Comparison of ENCODE assay signal across 9 cellular contexts in genomic region chr4:112119358-112119783, GRCh38. TPM values are rescaled to one million over a fixed set of nuclear protein-coding genes. Genes with fewer than 3 reads are reported as not detected.
DNase-seq lines count a peak whose midpoint lies in the region; ATAC-seq, FAIRE-seq and TF ChIP-seq lines count a peak whose summit lies in the region.
"Had no signal": no experiment of that assay in that cellular context is flagged by ENCODE, and none has a peak within 500 bp of the region (broad histone marks: within the 10 kb centered on the region; RNA-seq: fewer than 3 reads in every experiment).

No MANE protein-coding gene starts in this region.

- SMC1A ChIA-PET in GM12878 (lab: Charles Lee; ENCODE audit: uncharacterized antibody, unreplicated experiment): interaction anchor here (0.7 to 1.7 kb wide), 6 partner anchors 14 to 214 kb away, joined by 3 to 5 read pairs (median 3); no protein-coding TSS in a partner anchor

- DNase-seq in GM12878 (ENCODE audit: low read depth, low spot score) (peak; percentile 24), GM23248 (no peak), ovary (no peak), activated gamma-delta T cell treated with Interleukin-2 at 50 U/mL for 16 hours (no peak), inferior parietal cortex (ENCODE audit: extremely low spot score) (no peak)

- no peaks in the 10 kb centered on the region; the same call in 2 of the 3 replicates for H3K9me3 ChIP-seq in GM12878 (replicated peaks; ENCODE audit: control insufficient read depth, insufficient read depth, low read length)
- no peaks in the 10 kb centered on the region for H3K9me3 ChIP-seq in GM23248 (ENCODE audit: low read depth)
- H3K9me3 ChIP-seq in ovary: no peaks in the 10 kb centered on the region

- 15% methylated on average over 3 of the region's 3 CpGs for WGBS in GM12878 (ENCODE audit: insufficient coverage, insufficient replicate concordance, low lambda C conversion rate, missing lambda C conversion rate)
- 99 to 100% methylated on average over 3 of the region's 3 CpGs for WGBS in GM23248 (ENCODE audit: low coverage in 1 of 2, low lambda C conversion rate in 2 of 2, missing lambda C conversion rate in 2 of 2), 2 experiments
- 88 to 93% (median 89%) methylated on average over 3 of the region's 3 CpGs for WGBS in ovary, 3 donors

- RAD21 ChIA-PET in GM12878 (lab: Charles Lee; ENCODE audit: unreplicated experiment): no interaction called here

- TF ChIP-seq EP300 in GM12878 (IDR thresholded peaks at IDR 0.05; ENCODE audit: borderline replicate concordance in 1 of 2, control insufficient read depth in 1 of 2, low read depth in 2 of 2, low read length in 2 of 2): no peak
- no peak for TF ChIP-seq EP300 in ovary (IDR thresholded peaks at IDR 0.05)

- BruUV-seq in GM12878 (replicated peaks; lab: Mats Ljungman, UMichigan): no TSS peak

- no peaks in the 10 kb centered on the region for H3F3A ChIP-seq in GM23248 (ENCODE audit: insufficient read depth)

- CTCF ChIA-PET in GM12878 (lab: Yijun Ruan, JAX): interaction anchor here (0.9 to 3.3 kb wide), 6 partner anchors 10 to 117 kb away, joined by 3 to 19 read pairs (median 3); no protein-coding TSS in a partner anchor

- H3K27ac ChIP-seq in GM12878 (ENCODE audit: control insufficient read depth, insufficient read depth): peak overlapping the region; percentile 13; the same call in 1 of the 2 replicates
- H3K27ac ChIP-seq in GM23248: no peak overlapping the region
- no peak overlapping the region for H3K27ac ChIP-seq in ovary

- H4K20me1 ChIP-seq in GM12878 (ENCODE audit: control insufficient read depth, insufficient read depth): no peaks in the 10 kb centered on the region
- no peaks in the 10 kb centered on the region for H4K20me1 ChIP-seq in GM23248 (ENCODE audit: insufficient read depth)

- H3K4me1 ChIP-seq in GM12878 (ENCODE audit: control insufficient read depth, insufficient read depth, low read length) (peaks cover 4% of the 10 kb centered on the region; the same call in 1 of the 2 replicates), GM23248 (ENCODE audit: insufficient read depth) (no peaks in the 10 kb centered on the region), ovary (ENCODE audit: insufficient read depth) (no peaks in the 10 kb centered on the region)

- no peaks in the 10 kb centered on the region for H3K9me2 ChIP-seq in GM23248 (ENCODE audit: insufficient read depth)

- H3K9ac ChIP-seq in GM12878 (ENCODE audit: control insufficient read depth, insufficient read depth, low read length) (no peak overlapping the region), GM23248 (no peak overlapping the region)

- H3K4me3 ChIP-seq in GM12878 (no peak overlapping the region), GM23248 (no peak overlapping the region), ovary (no peak overlapping the region)

- POLR2A ChIA-PET in GM12878 (lab: Charles Lee): no interaction called here

- no peak for TF ChIP-seq RAD21 in GM12878 (IDR thresholded peaks at IDR 0.05; ENCODE audit: insufficient read depth, low read depth, low read length)

- H3K79me2 ChIP-seq in GM12878 (ENCODE audit: control insufficient read depth, insufficient read depth, low read length): no peaks in the 10 kb centered on the region
- no peaks in the 10 kb centered on the region for H3K79me2 ChIP-seq in GM23248 (ENCODE audit: insufficient read depth)

- H3K36me3 ChIP-seq in GM12878 (ENCODE audit: control insufficient read depth in 2 of 2, insufficient read depth in 2 of 2, low read length in 1 of 2): no peaks in the 10 kb centered on the region
- H3K36me3 ChIP-seq in GM23248 (ENCODE audit: low read depth): no peaks in the 10 kb centered on the region
- H3K36me3 ChIP-seq in ovary: no peaks in the 10 kb centered on the region

- no peak for TF ChIP-seq CTCF in GM12878 (IDR thresholded peaks at IDR 0.05 in 2 of 3, conservative IDR thresholded peaks at IDR 0.05 in 1 of 3; ENCODE audit: control insufficient read depth in 2 of 3, extremely low read depth in 1 of 3, insufficient read depth in 1 of 3, low read depth in 3 of 3, low read length in 3 of 3)
- TF ChIP-seq CTCF in ovary (IDR thresholded peaks at IDR 0.05): no peak

- in situ Hi-C loops in GM12878 (cut with MboI): no loop called here
- in situ Hi-C loops in GM23248 (cut with MboI): loop anchor here (25.0 kb wide), 1 partner anchor 493 kb away; no protein-coding TSS in a partner anchor

- peak overlapping the region; percentile 62 for H2AFZ ChIP-seq in GM12878 (ENCODE audit: control insufficient read depth, low read depth, low read length)
- no peak overlapping the region for H2AFZ ChIP-seq in GM23248

- H3K27me3 ChIP-seq in GM12878 (replicated peaks in 1 of 2; ENCODE audit: control insufficient read depth in 2 of 2, insufficient read depth in 2 of 2, low read length in 1 of 2) (no peaks in the 10 kb centered on the region; a peak in 1 of 4 replicates), GM23248 (replicated peaks; ENCODE audit: insufficient read depth) (no peaks in the 10 kb centered on the region), ovary (no peaks in the 10 kb centered on the region)

- H3K4me2 ChIP-seq in GM12878 (ENCODE audit: control insufficient read depth, insufficient read depth) (peak overlapping the region; percentile 49), GM23248 (ENCODE audit: unreplicated experiment) (no peak overlapping the region)

- no peak for FAIRE-seq in GM12878 (lab: Jason Lieb, UNC)
- FAIRE-seq: RCC 7860 had no signal

- ATAC-seq in GM18861 (IDR thresholded peaks at IDR 0.05; ENCODE audit: unreplicated experiment) (peak; percentile 77), GM21526 (IDR thresholded peaks at IDR 0.05; ENCODE audit: low FRiP score, unreplicated experiment) (peak; percentile 70), HG03432 (IDR thresholded peaks at IDR 0.05; ENCODE audit: unreplicated experiment) (peak; percentile 93), GM12878 (peak; percentile 93)

- intact Hi-C loops in GM12878 (cut with micrococcal nuclease; ENCODE audit: unreplicated experiment) (no loop called here), ovary (cut with DNase I) (no loop called here)

- TF ChIP-seq POLR2A in GM12878 (IDR thresholded peaks at IDR 0.05; ENCODE audit: low read depth, low read length): no peak
- no peak for TF ChIP-seq POLR2A in ovary (IDR thresholded peaks at IDR 0.05)

TF ChIP-seq in GM12878, 131 proteins besides CTCF, POLR2A, EP300 and RAD21 (continues in another document):
- TF ChIP-seq FOS (IDR thresholded peaks at IDR 0.05; ENCODE audit: borderline replicate concordance, extremely low read depth, insufficient read length) (no peak), JUND (IDR thresholded peaks at IDR 0.05; ENCODE audit: low read depth, low read length) (0 out of 2 replicates have a peak, but pooled peaks have one; percentile 18), JUNB (IDR thresholded peaks at IDR 0.05) (peak; percentile 67), ESRRA (IDR thresholded peaks at IDR 0.05; ENCODE audit: low read length) (no peak), BRCA1 (IDR thresholded peaks at IDR 0.05; ENCODE audit: low read depth, low read length) (no peak), RUNX3 (IDR thresholded peaks at IDR 0.05; ENCODE audit: low read length) (peak; percentile 81), MYC (IDR thresholded peaks at IDR 0.05; ENCODE audit: insufficient read depth, insufficient read length, insufficient replicate concordance, low read length, severe bottlenecking) (no peak), LARP7 (IDR thresholded peaks at IDR 0.05) (no peak)
- TF ChIP-seq, protein P1, sequence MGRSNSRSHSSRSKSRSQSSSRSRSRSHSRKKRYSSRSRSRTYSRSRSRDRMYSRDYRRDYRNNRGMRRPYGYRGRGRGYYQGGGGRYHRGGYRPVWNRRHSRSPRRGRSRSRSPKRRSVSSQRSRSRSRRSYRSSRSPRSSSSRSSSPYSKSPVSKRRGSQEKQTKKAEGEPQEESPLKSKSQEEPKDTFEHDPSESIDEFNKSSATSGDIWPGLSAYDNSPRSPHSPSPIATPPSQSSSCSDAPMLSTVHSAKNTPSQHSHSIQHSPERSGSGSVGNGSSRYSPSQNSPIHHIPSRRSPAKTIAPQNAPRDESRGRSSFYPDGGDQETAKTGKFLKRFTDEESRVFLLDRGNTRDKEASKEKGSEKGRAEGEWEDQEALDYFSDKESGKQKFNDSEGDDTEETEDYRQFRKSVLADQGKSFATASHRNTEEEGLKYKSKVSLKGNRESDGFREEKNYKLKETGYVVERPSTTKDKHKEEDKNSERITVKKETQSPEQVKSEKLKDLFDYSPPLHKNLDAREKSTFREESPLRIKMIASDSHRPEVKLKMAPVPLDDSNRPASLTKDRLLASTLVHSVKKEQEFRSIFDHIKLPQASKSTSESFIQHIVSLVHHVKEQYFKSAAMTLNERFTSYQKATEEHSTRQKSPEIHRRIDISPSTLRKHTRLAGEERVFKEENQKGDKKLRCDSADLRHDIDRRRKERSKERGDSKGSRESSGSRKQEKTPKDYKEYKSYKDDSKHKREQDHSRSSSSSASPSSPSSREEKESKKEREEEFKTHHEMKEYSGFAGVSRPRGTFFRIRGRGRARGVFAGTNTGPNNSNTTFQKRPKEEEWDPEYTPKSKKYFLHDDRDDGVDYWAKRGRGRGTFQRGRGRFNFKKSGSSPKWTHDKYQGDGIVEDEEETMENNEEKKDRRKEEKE (IDR thresholded peaks at IDR 0.05): no peak

RNA-seq across cellular contexts. Expression of gene FAM241A, which starts 25.9 kb away (rescaled TPM):
- 1.1 and 1.2 TPM in 2 replicates for total RNA-seq in GM12878 (2013; cell fraction: nucleolus; rRNA removed)
- 2.0 and 2.3 TPM in 2 replicates for total RNA-seq in GM12878 (2014; rRNA removed)
- 2.7 and 2.8 TPM in 2 replicates for total RNA-seq in GM12878 (2014; rRNA removed; fragmentation: Illumina TruSeq; extraction: Trizol)
- total RNA-seq in GM12878 (2021): 2.1 and 2.2 TPM in 2 replicates
- polyA plus RNA-seq in GM12878 (2011; ENCODE audit: low read depth): 0.54 TPM
- polyA plus RNA-seq in GM12878 (2011; rRNA removed): 0.20 and 0.22 TPM in 2 replicates
- polyA plus RNA-seq in GM12878 (2011; cell fraction: cytosol; rRNA removed): 0.04 and 0.07 TPM in 2 replicates
- polyA plus RNA-seq in GM12878 (2011; cell fraction: nucleus; rRNA removed): 0.09 and 0.10 TPM in 2 replicates
- 1.2 and 1.3 TPM in 2 replicates for polyA plus RNA-seq in GM12878 (2012)
- 3.2 and 4.5 TPM in 2 replicates for polyA plus RNA-seq in GM12878 (2014; fragmentation: Illumina TruSeq; extraction: Trizol)
- 1 to 10 TPM in 1 of 2 experiments, under 1 TPM in 1; 0.82 to 1.4 TPM for polyA plus RNA-seq in GM12878 (2014; fragmentation: Nextera tagmentation; extraction: Ambion mirVana)
- 2.0 and 2.6 TPM in 2 replicates for polyA plus RNA-seq in GM12878 (2014; rRNA removed)
- polyA plus RNA-seq in GM12878 (2016; fragmentation: Nextera tagmentation; extraction: Ambion mirVana): 1 to 10 TPM; 7.0 to 7.5 TPM
- 0.26 and 0.29 TPM in 2 replicates for polyA minus RNA-seq in GM12878 (2011; rRNA and poly(A)+ RNA removed)
- not detected in 2 replicates for polyA minus RNA-seq in GM12878 (2011; cell fraction: cytosol; rRNA and poly(A)+ RNA removed)
- polyA minus RNA-seq in GM12878 (2011; cell fraction: nucleus; rRNA and poly(A)+ RNA removed): 0.48 and 1.1 TPM in 2 replicates
- total RNA-seq in GM23248 (2014; rRNA removed; shearing (Covaris generic)): 4.2 and 5.2 TPM in 2 replicates
- polyA plus RNA-seq in GM23248 (2016; fragmentation: Nextera tagmentation; extraction: Ambion mirVana): 6.1 and 6.2 TPM in 2 replicates
- total RNA-seq in ovary: 1 to 10 TPM; 1.0 to 2.5 (median 2.0) TPM
- polyA plus RNA-seq in ovary: 1 to 10 TPM; 2.4 to 4.9 TPM
